ENCODE assay signal across 14 cellular contexts in the genomic region with DNA sequence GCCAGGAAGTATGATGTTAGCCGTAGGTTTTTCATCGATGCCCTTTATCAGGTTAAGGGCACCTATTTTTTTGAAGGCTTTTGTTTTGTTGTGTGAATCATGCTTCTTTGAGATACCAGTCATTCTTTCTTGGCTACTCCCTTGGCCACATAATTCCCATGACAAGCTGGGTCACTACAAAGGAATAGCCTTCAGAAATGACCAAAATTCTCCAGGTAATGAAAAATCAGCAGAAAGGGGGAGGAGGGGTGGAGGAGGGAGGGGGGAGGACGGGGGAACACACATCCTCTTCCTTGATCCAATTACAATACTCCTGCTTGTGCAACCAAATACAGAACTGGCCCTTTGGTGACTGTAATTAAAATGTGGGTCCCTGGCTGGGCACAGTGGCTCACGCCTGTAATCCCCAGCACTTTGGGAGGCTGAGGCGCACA. TPM values are rescaled to one million over a fixed set of nuclear protein-coding genes. Genes with fewer than 3 reads are reported as not detected.
DNase-seq lines count a peak whose midpoint lies in the region; ATAC-seq, FAIRE-seq and TF ChIP-seq lines count a peak whose summit lies in the region.
"Had no signal": no experiment of that assay in that cellular context is flagged by ENCODE, and none has a peak within 500 bp of the region (broad histone marks: within the 10 kb centered on the region; RNA-seq: fewer than 3 reads in every experiment).

No MANE protein-coding gene starts in this region.

- H2AFZ ChIP-seq in GM23248 (no peak overlapping the region), K562 (ENCODE audit: low read depth, low read length) (no peak overlapping the region)

- H3F3A ChIP-seq in GM23248 (ENCODE audit: insufficient read depth) = peaks cover 22% of the 10 kb centered on the region

- TF ChIP-seq POLR2A in K562 (conservative IDR thresholded peaks at IDR 0.05) = no peak

- no peak for FAIRE-seq in K562 (lab: Jason Lieb, UNC)

- CTCF ChIA-PET in K562 (lab: Yijun Ruan, JAX; ENCODE audit: low intra/inter-chr PET ratio) = no interaction called here

- in situ Hi-C loops in GM23248 (cut with MboI) (no loop called here), K562 (cut with MboI) (no loop called here)

- intact Hi-C loops in K562 (cut with micrococcal nuclease) (no loop called here), lower lobe of right lung (cut with DNase I) (no loop called here), ascending aorta (cut with DNase I) (no loop called here)

- no peaks in the 10 kb centered on the region for H3K9me1 ChIP-seq in K562 (ENCODE audit: control insufficient read depth, insufficient read depth, low read length)

- peak overlapping the region; percentile 20 for H3K27ac ChIP-seq in GM23248
- H3K27ac ChIP-seq in K562 (ENCODE audit: extremely low read depth, low read depth, low read length) = no peak overlapping the region
- H3K27ac ChIP-seq in lower lobe of right lung = no peak overlapping the region
- no peak overlapping the region for H3K27ac ChIP-seq in ascending aorta

- H3K9me2 ChIP-seq in GM23248 (ENCODE audit: insufficient read depth) = no peaks in the 10 kb centered on the region

- no peaks in the 10 kb centered on the region for H4K20me1 ChIP-seq in GM23248 (ENCODE audit: insufficient read depth)
- peaks cover 3% of the 10 kb centered on the region; the same call in 1 of the 2 replicates for H4K20me1 ChIP-seq in K562 (replicated peaks; ENCODE audit: control insufficient read depth, insufficient read depth, low read length)

- H3K36me3 ChIP-seq in GM23248 (ENCODE audit: low read depth) (no peaks in the 10 kb centered on the region), K562 (ENCODE audit: control insufficient read depth, insufficient read depth, low read length) (no peaks in the 10 kb centered on the region), lower lobe of right lung (no peaks in the 10 kb centered on the region), ascending aorta (no peaks in the 10 kb centered on the region)

- H3K4me2 ChIP-seq in GM23248 (ENCODE audit: unreplicated experiment) (no peak overlapping the region), K562 (ENCODE audit: insufficient read depth, low read length) (no peak overlapping the region)

- TF ChIP-seq CTCF in K562 (IDR thresholded peaks at IDR 0.05 in 2 of 3, conservative IDR thresholded peaks at IDR 0.05 in 1 of 3; ENCODE audit: insufficient read depth in 2 of 3, low read depth in 1 of 3, low read length in 3 of 3) (no peak), lower lobe of right lung (IDR thresholded peaks at IDR 0.05) (no peak), ascending aorta (IDR thresholded peaks at IDR 0.05) (no peak)

- peaks cover 11% of the 10 kb centered on the region for H3K4me1 ChIP-seq in GM23248 (ENCODE audit: insufficient read depth)
- H3K4me1 ChIP-seq in K562 (replicated peaks in 1 of 2; ENCODE audit: control insufficient read depth in 2 of 2, insufficient read depth in 2 of 2, low read length in 2 of 2) = peaks cover 0 to 3% of the 10 kb centered on the region in 2 experiments; a peak in 1 of 5 replicates
- no peaks in the 10 kb centered on the region for H3K4me1 ChIP-seq in lower lobe of right lung
- H3K4me1 ChIP-seq in ascending aorta = peaks cover 5 to 6% of the 10 kb centered on the region in 2 donors

- H3K9ac ChIP-seq in GM23248 = no peak overlapping the region
- no peak overlapping the region for H3K9ac ChIP-seq in K562 (ENCODE audit: insufficient read depth in 1 of 2, low read depth in 2 of 2, low read length in 2 of 2)

- no peaks in the 10 kb centered on the region for H3K27me3 ChIP-seq in GM23248 (replicated peaks; ENCODE audit: insufficient read depth)
- H3K27me3 ChIP-seq in K562 (ENCODE audit: control insufficient read depth in 2 of 2, insufficient read depth in 2 of 2, low read length in 2 of 2) = peaks cover 23 to 26% of the 10 kb centered on the region in 2 experiments; a peak in 4 of 5 replicates
- no peaks in the 10 kb centered on the region for H3K27me3 ChIP-seq in lower lobe of right lung (ENCODE audit: low read depth)
- no peaks in the 10 kb centered on the region for H3K27me3 ChIP-seq in ascending aorta

- no TSS peak for BruUV-seq in K562 (replicated peaks; lab: Mats Ljungman, UMichigan)

- TF ChIP-seq EP300 in K562 (IDR thresholded peaks at IDR 0.05; ENCODE audit: low read length) = no peak

- H3K79me2 ChIP-seq in GM23248 (ENCODE audit: insufficient read depth) (no peaks in the 10 kb centered on the region), K562 (ENCODE audit: control insufficient read depth, insufficient read depth, low read length) (no peaks in the 10 kb centered on the region)

- ATAC-seq in K562 (no peak), lower lobe of right lung (peak; percentile 54 to 59), HG03439 (IDR thresholded peaks at IDR 0.05; ENCODE audit: unreplicated experiment) (no peak)
- ATAC-seq: activated naive CD4-positive, alpha-beta T cell treated with anti-CD3 and anti-CD28 coated beads, Interleukin-2, amount 50 U/mL, for 72 hours had no signal

- no peaks in the 10 kb centered on the region for H3K9me3 ChIP-seq in GM23248 (ENCODE audit: low read depth)
- H3K9me3 ChIP-seq in K562 (replicated peaks; ENCODE audit: control insufficient read depth, insufficient read depth, low read depth, low read length) = no peaks in the 10 kb centered on the region
- H3K9me3 ChIP-seq in lower lobe of right lung = no peaks in the 10 kb centered on the region
- no peaks in the 10 kb centered on the region for H3K9me3 ChIP-seq in ascending aorta

- H3K4me3 ChIP-seq in GM23248 = no peak overlapping the region
- H3K4me3 ChIP-seq in K562 = no peak overlapping the region
- H3K4me3 ChIP-seq in lower lobe of right lung = no peak overlapping the region
- H3K4me3 ChIP-seq in ascending aorta = no peak overlapping the region

- WGBS in GM23248 (ENCODE audit: low coverage in 1 of 2, low lambda C conversion rate in 2 of 2, missing lambda C conversion rate in 2 of 2), 2 experiments = 52 to 76% methylated on average over 4 to 5 of the region's 5 CpGs
- 3% methylated on average over 4 of the region's 5 CpGs for WGBS in K562 (ENCODE audit: insufficient coverage, low coverage, missing lambda C conversion rate)

- TF ChIP-seq RAD21 in K562 (CRISPR knock-in tag; conservative IDR thresholded peaks at IDR 0.05 in 1 of 2, IDR thresholded peaks at IDR 0.05 in 1 of 2) = no peak

- peak; percentile 63 for DNase-seq in GM23248
- DNase-seq in MV-4-11 (lab: John Stamatoyannopoulos, UW) = peak; percentile 7
- no peak for DNase-seq in K562 (ENCODE audit: extremely low read depth in 1 of 4, low spot score in 3 of 4)
- no peak for DNase-seq in lower lobe of right lung
- no peak for DNase-seq in stimulated activated CD4-positive, alpha-beta T cell treated with anti-CD3 and anti-CD28 coated beads, Interleukin-1b, Interleukin-23, amount 100 ng/mL, for 48 hours
- no peak for DNase-seq in T-helper 2 cell
- no peak for DNase-seq in ascending aorta (ENCODE audit: low spot score in 2 of 2)
- DNase-seq: activated CD4-positive, alpha-beta T cell treated with anti-CD3 and anti-CD28 coated beads for 4 hours; DMS79 treated with DMSO at 0.1 percent for 48 hours; effector CD4-positive, alpha-beta T cell; Right ventricle myocardium superior had no signal

- POLR2A ChIA-PET in K562 (lab: Yijun Ruan, JAX) = no interaction called here

TF ChIP-seq in K562, 482 proteins besides CTCF, POLR2A, EP300 and RAD21 (continues in another document):
- TF ChIP-seq, protein P1, sequence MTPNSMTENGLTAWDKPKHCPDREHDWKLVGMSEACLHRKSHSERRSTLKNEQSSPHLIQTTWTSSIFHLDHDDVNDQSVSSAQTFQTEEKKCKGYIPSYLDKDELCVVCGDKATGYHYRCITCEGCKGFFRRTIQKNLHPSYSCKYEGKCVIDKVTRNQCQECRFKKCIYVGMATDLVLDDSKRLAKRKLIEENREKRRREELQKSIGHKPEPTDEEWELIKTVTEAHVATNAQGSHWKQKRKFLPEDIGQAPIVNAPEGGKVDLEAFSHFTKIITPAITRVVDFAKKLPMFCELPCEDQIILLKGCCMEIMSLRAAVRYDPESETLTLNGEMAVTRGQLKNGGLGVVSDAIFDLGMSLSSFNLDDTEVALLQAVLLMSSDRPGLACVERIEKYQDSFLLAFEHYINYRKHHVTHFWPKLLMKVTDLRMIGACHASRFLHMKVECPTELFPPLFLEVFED (CRISPR knock-in tag; conservative IDR thresholded peaks at IDR 0.05) = no peak
- no peak for TF ChIP-seq SMAD2 (IDR thresholded peaks at IDR 0.05; ENCODE audit: low read depth, low read length)

RNA-seq across cellular contexts. Expression of gene TGM2, which starts 21.7 kb away (rescaled TPM):
- total RNA-seq in GM23248 (2014; rRNA removed; shearing (Covaris generic)) = 311 and 339 TPM in 2 replicates
- polyA plus RNA-seq in GM23248 (2016; fragmentation: Nextera tagmentation; extraction: Ambion mirVana) (254 and 269 TPM in 2 replicates), K562 (2011; rRNA removed) (35.3 and 37.6 TPM in 2 replicates), K562 (2014; fragmentation: Illumina TruSeq; extraction: Trizol) (55.1 and 56.7 TPM in 2 replicates), K562 (2014; fragmentation: Nextera tagmentation; extraction: Ambion mirVana) (1 to 10 TPM; 5.5 TPM), K562 (2014; rRNA removed) (43.9 and 48.0 TPM in 2 replicates)
- total RNA-seq in K562 (2011; cell fraction: chromatin; rRNA removed; ENCODE audit: low replicate concordance) = 34.9 and 72.8 TPM in 2 replicates
- 45.9 and 47.5 TPM in 2 replicates for total RNA-seq in K562 (2011; cell fraction: nucleolus; rRNA removed)
- 36.4 and 37.1 TPM in 2 replicates for total RNA-seq in K562 (2011; cell fraction: nucleoplasm; rRNA removed)
- total RNA-seq in K562 (2014; rRNA removed) (48.3 and 61.2 TPM in 2 replicates), K562 (2014; rRNA removed; fragmentation: Illumina TruSeq; extraction: Trizol) (17.4 and 22.0 TPM in 2 replicates), K562 (2015; rRNA removed; fragmentation: Illumina TruSeq; extraction: Trizol) (20.4 and 21.0 TPM in 2 replicates), K562 (2021) (78.5 and 82.3 TPM in 2 replicates), lower lobe of right lung (362 TPM), ascending aorta (529 TPM)
- 31.6 and 76.0 TPM in 2 replicates for polyA plus RNA-seq in K562 (2011; cell fraction: cytosol; rRNA removed)
- polyA plus RNA-seq in K562 (2011; cell fraction: nucleus; rRNA removed) = 26.4 and 54.7 TPM in 2 replicates
- polyA plus RNA-seq in K562 (2012) = 47.9 and 85.2 TPM in 2 replicates
- 21.4 and 54.6 TPM in 2 replicates for polyA minus RNA-seq in K562 (2011; rRNA and poly(A)+ RNA removed)
- 46.4 and 51.2 TPM in 2 replicates for polyA minus RNA-seq in K562 (2011; cell fraction: cytosol; rRNA and poly(A)+ RNA removed)
- 18.8 and 21.4 TPM in 2 replicates for polyA minus RNA-seq in K562 (2011; cell fraction: nucleus; rRNA and poly(A)+ RNA removed)
- polyA plus RNA-seq: neural cell had no signal

Comparison
In these comparisons a context has a peak if more than half of its experiments do, and no peak if none do; other contexts are left out.
1. DNase-seq: peak in GM23248 (single experiment) and MV-4-11 (single experiment); none in K562 (0 of 4), lower lobe of right lung (single experiment), stimulated activated CD4-positive, alpha-beta T cell treated with anti-CD3 and anti-CD28 coated beads, Interleukin-1b, Interleukin-23, amount 100 ng/mL, for 48 hours (single experiment), T-helper 2 cell (0 of 5) and ascending aorta (0 of 2).
2. ATAC-seq: peak in lower lobe of right lung (2 of 2); none in K562 (single experiment) and HG03439 (single experiment).